ENCODE assay signal across 23 cellular contexts in genomic region chrX:118370921-118371624, GRCh38. TPM values are rescaled to one million over a fixed set of nuclear protein-coding genes. Genes with fewer than 3 reads are reported as not detected.
A peak's percentile ranks its signal among the peaks of the same experiment; 100 is the strongest.
DNase-seq lines count a peak whose midpoint lies in the region; ATAC-seq, FAIRE-seq and TF ChIP-seq lines count a peak whose summit lies in the region.
"Had no signal": no experiment of that assay in that cellular context is flagged by ENCODE, and none has a peak within 500 bp of the region (broad histone marks: within the 10 kb centered on the region; RNA-seq: fewer than 3 reads in every experiment).

No MANE protein-coding gene starts in this region.

- POLR2A ChIA-PET in AG04450 (lab: Yijun Ruan, JAX): no interaction called here

- in situ Hi-C loops in GM23248 (cut with MboI): no loop called here

- TF ChIP-seq CTCF in AG04450 (IDR thresholded peaks at IDR 0.05; ENCODE audit: low read depth, low read length) (no peak), astrocyte (IDR thresholded peaks at IDR 0.05; ENCODE audit: insufficient read depth, low read depth, low read length) (no peak), foreskin keratinocyte (conservative IDR thresholded peaks at IDR 0.05) (no peak)

- no peaks in the 10 kb centered on the region for H3K27me3 Mint-ChIP-seq in astrocyte (ENCODE audit: low read depth, unreplicated experiment)
- H3K27me3 Mint-ChIP-seq: brain; CD4-positive, alpha-beta memory T cell had no signal

- H3K27ac ChIP-seq in AG04450 (ENCODE audit: low read depth, low read length) (peak overlapping the region; percentile 11), GM23248 (peak overlapping the region; percentile 80), astrocyte (ENCODE audit: low read depth, low read length) (peak overlapping the region; percentile 51), foreskin keratinocyte (no peak overlapping the region)
- H3K27ac ChIP-seq: coronary artery, sigmoid colon, thoracic aorta had no signal

- H3K36me3 Mint-ChIP-seq in astrocyte (ENCODE audit: low read depth, unreplicated experiment): no peaks in the 10 kb centered on the region

- DNase-seq in AG04450 (ENCODE audit: low read depth, low spot score): no peak
- DNase-seq in GM23248: peak; percentile 78
- DNase-seq in astrocyte (ENCODE audit: low read depth): peak; percentile 55
- DNase-seq in foreskin keratinocyte: peak in 1 of 2 donors; percentile 62
- no peak for DNase-seq in NCI-H1092 treated with DMSO at 0.1 percent for 48 hours (lab: John Stamatoyannopoulos, UW)
- DNase-seq in kidney tubule cell (ENCODE audit: low spot score): no peak
- no peak for DNase-seq in NCI-H1048 (lab: John Stamatoyannopoulos, UW)
- no peak for DNase-seq in MG63
- DNase-seq: activated naive CD4-positive, alpha-beta T cell treated with anti-CD3 and anti-CD28 coated beads, Interleukin-2, amount 50 U/mL, for 16 hours; activated T-cell treated with anti-CD3 and anti-CD28 coated beads, Interleukin-2, amount 50 U/mL, for 48 hours; CD4-positive, alpha-beta memory T cell; DMS79; kidney; MM.1S; NCI-H187; NCI-H82; OCI-M1; Right ventricle myocardium superior; sigmoid colon had no signal

- H3K9me3 ChIP-seq in AG04450 (ENCODE audit: control insufficient read depth, insufficient read depth, low read length) (no peaks in the 10 kb centered on the region), GM23248 (ENCODE audit: low read depth) (no peaks in the 10 kb centered on the region), astrocyte (ENCODE audit: insufficient read depth, low read depth, low read length) (no peaks in the 10 kb centered on the region), MG63 (no peaks in the 10 kb centered on the region)
- H3K9me3 ChIP-seq: sigmoid colon, thoracic aorta had no signal

- FAIRE-seq in astrocyte (lab: Jason Lieb, UNC): peak; percentile 95
- FAIRE-seq: H54 had no signal

- no peaks in the 10 kb centered on the region for H3K9me2 ChIP-seq in GM23248 (ENCODE audit: insufficient read depth)

- peaks cover 11% of the 10 kb centered on the region; the same call in 1 of the 2 replicates for H3F3A ChIP-seq in GM23248 (ENCODE audit: insufficient read depth)

- H3K36me3 ChIP-seq in GM23248 (ENCODE audit: low read depth): no peaks in the 10 kb centered on the region
- H3K36me3 ChIP-seq in astrocyte (ENCODE audit: insufficient read depth, low read length): no peaks in the 10 kb centered on the region
- no peaks in the 10 kb centered on the region for H3K36me3 ChIP-seq in MG63
- H3K36me3 ChIP-seq: sigmoid colon, thoracic aorta had no signal

- H3K4me2 ChIP-seq in GM23248 (ENCODE audit: unreplicated experiment): peak overlapping the region; percentile 48
- H3K4me2 ChIP-seq in astrocyte (ENCODE audit: low read length): peak overlapping the region; percentile 53

- H3K9ac ChIP-seq in GM23248 (peak overlapping the region; percentile 47), astrocyte (ENCODE audit: low read length) (no peak overlapping the region)

- H3K4me1 Mint-ChIP-seq in astrocyte (ENCODE audit: low read depth, unreplicated experiment): peaks cover 10% of the 10 kb centered on the region

- H3K79me2 ChIP-seq in GM23248 (ENCODE audit: insufficient read depth) (peaks cover 90% of the 10 kb centered on the region), astrocyte (ENCODE audit: insufficient read depth, low read length) (peaks cover 45% of the 10 kb centered on the region)

- CTCF ChIA-PET in AG04450 (lab: Charles Lee): interaction anchor here (0.9 kb wide), 1 partner anchor 88 kb away, joined by 5 read pairs; no protein-coding TSS in a partner anchor

- ATAC-seq in foreskin keratinocyte: peak; percentile 65

- no peaks in the 10 kb centered on the region for H3K9me3 Mint-ChIP-seq in astrocyte (ENCODE audit: unreplicated experiment)
- H3K9me3 Mint-ChIP-seq: CD4-positive, alpha-beta memory T cell had no signal

- H4K20me1 ChIP-seq in GM23248 (ENCODE audit: insufficient read depth) (no peaks in the 10 kb centered on the region), astrocyte (ENCODE audit: insufficient read depth, low read length) (peaks cover 18% of the 10 kb centered on the region)

- H3K27me3 ChIP-seq in AG04450 (ENCODE audit: control insufficient read depth, insufficient read depth, low read length) (no peaks in the 10 kb centered on the region), GM23248 (replicated peaks; ENCODE audit: insufficient read depth) (no peaks in the 10 kb centered on the region), astrocyte (ENCODE audit: insufficient read depth, low read length) (no peaks in the 10 kb centered on the region), foreskin keratinocyte (no peaks in the 10 kb centered on the region), MG63 (no peaks in the 10 kb centered on the region)
- H3K27me3 ChIP-seq: sigmoid colon had no signal

- H2AFZ ChIP-seq in GM23248 (no peak overlapping the region), astrocyte (ENCODE audit: low read depth, low read length) (no peak overlapping the region)

- 0 out of 2 replicates have a peak, but pooled peaks cover 27% of the 10 kb centered on the region for H3K4me1 ChIP-seq in GM23248 (ENCODE audit: insufficient read depth)
- no peaks in the 10 kb centered on the region for H3K4me1 ChIP-seq in astrocyte (ENCODE audit: insufficient read depth, low read length)
- H3K4me1 ChIP-seq in foreskin keratinocyte: peaks cover 9% of the 10 kb centered on the region
- H3K4me1 ChIP-seq: sigmoid colon had no signal

- H3K4me3 ChIP-seq in AG04450 (ENCODE audit: low read depth, low read length): no peak overlapping the region
- H3K4me3 ChIP-seq in GM23248: peak overlapping the region; percentile 26; the same call in 1 of the 2 replicates
- H3K4me3 ChIP-seq in astrocyte (ENCODE audit: insufficient read depth, low read depth, low read length): no peak overlapping the region
- no peak overlapping the region for H3K4me3 ChIP-seq in MG63
- H3K4me3 ChIP-seq: coronary artery, sigmoid colon, thoracic aorta had no signal

- 33% methylated on average over 2 of the region's 2 CpGs for WGBS in GM23248 (ENCODE audit: low coverage in 1 of 2, low lambda C conversion rate in 2 of 2, missing lambda C conversion rate in 2 of 2), 2 experiments

- no peak overlapping the region for H3K4me3 Mint-ChIP-seq in astrocyte (ENCODE audit: unreplicated experiment)
- H3K4me3 Mint-ChIP-seq: brain; CD4-positive, alpha-beta memory T cell had no signal

- H3K27ac Mint-ChIP-seq in astrocyte (ENCODE audit: unreplicated experiment): no peak overlapping the region
- H3K27ac Mint-ChIP-seq: brain; CD4-positive, alpha-beta memory T cell had no signal

RNA-seq across cellular contexts. Expression of gene WDR44, which starts 25.2 kb away (rescaled TPM):
- polyA plus RNA-seq in AG04450 (2011; rRNA removed) (12.4 and 17.2 TPM in 2 replicates), GM23248 (2016; fragmentation: Nextera tagmentation; extraction: Ambion mirVana) (14.8 and 15.0 TPM in 2 replicates), foreskin keratinocyte (3.5 and 4.2 TPM in 2 replicates)
- polyA minus RNA-seq in AG04450 (2011; rRNA and poly(A)+ RNA removed): 11.6 and 20.4 TPM in 2 replicates
- 17.7 and 24.0 TPM in 2 replicates for total RNA-seq in GM23248 (2014; rRNA removed; shearing (Covaris generic))
- total RNA-seq in astrocyte (19.0 and 20.1 TPM in 2 replicates), foreskin keratinocyte (16.2 and 18.6 TPM in 2 replicates)
- 6.1 and 6.3 TPM in 2 replicates for total RNA-seq in MG63 (2014; rRNA removed; shearing (Covaris generic); ENCODE audit: low replicate concordance)

Comparison
In these comparisons a context has a peak if more than half of its experiments do, and no peak if none do; other contexts are left out.
1. DNase-seq: peak in GM23248 (single experiment) and astrocyte (single experiment); none in AG04450 (single experiment), NCI-H1092 treated with DMSO at 0.1 percent for 48 hours (single experiment), kidney tubule cell (single experiment), NCI-H1048 (single experiment) and MG63 (single experiment).